Comparison of ENCODE assay signal across 1 cellular context in the genomic region with DNA sequence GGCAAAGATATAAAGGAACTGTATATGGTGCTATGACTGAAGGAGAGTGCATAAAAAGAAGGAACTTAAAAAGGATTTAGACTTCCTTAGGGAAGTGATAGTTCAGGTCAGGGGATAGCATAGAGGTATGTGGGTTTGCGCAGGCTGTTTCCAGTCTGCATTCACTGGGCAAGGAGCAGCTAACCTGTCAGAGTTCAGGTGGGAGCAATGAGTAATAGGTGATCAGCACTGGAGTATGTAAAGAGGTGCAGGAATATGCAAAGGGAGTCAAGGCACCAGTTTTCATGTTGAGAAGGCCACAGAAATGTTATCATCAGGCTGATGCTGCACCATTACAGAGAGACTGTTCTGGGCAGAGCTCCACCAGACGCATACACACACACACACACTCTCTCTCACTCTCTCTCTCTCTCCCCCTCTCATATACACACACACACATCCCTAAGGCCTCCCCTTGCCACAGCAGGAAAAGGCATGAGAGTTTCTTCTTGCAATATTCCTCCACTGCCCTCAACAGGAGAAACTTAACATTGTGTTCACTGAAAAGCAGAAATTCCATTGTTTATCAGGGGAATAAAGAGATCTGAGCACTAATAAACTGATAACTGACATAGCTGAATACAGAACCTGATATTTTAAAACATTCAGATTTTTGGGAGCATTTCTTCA.
TF ChIP-seq lines count a peak whose summit lies in the region.

No MANE protein-coding gene starts in this region.

TF ChIP-seq in HCT116, 20 proteins besides CTCF, POLR2A, EP300 and RAD21 (continued from another document):
- TF ChIP-seq, protein P1, sequence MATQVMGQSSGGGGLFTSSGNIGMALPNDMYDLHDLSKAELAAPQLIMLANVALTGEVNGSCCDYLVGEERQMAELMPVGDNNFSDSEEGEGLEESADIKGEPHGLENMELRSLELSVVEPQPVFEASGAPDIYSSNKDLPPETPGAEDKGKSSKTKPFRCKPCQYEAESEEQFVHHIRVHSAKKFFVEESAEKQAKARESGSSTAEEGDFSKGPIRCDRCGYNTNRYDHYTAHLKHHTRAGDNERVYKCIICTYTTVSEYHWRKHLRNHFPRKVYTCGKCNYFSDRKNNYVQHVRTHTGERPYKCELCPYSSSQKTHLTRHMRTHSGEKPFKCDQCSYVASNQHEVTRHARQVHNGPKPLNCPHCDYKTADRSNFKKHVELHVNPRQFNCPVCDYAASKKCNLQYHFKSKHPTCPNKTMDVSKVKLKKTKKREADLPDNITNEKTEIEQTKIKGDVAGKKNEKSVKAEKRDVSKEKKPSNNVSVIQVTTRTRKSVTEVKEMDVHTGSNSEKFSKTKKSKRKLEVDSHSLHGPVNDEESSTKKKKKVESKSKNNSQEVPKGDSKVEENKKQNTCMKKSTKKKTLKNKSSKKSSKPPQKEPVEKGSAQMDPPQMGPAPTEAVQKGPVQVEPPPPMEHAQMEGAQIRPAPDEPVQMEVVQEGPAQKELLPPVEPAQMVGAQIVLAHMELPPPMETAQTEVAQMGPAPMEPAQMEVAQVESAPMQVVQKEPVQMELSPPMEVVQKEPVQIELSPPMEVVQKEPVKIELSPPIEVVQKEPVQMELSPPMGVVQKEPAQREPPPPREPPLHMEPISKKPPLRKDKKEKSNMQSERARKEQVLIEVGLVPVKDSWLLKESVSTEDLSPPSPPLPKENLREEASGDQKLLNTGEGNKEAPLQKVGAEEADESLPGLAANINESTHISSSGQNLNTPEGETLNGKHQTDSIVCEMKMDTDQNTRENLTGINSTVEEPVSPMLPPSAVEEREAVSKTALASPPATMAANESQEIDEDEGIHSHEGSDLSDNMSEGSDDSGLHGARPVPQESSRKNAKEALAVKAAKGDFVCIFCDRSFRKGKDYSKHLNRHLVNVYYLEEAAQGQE (IDR thresholded peaks at IDR 0.05; ENCODE audit: low read depth) = no peak
